8 cellular contexts compared by ENCODE assay signal in genomic region chr2:176269319-176270099, GRCh38. TPM values are rescaled to one million over a fixed set of nuclear protein-coding genes. Genes with fewer than 3 reads are reported as not detected.
DNase-seq lines count a peak whose midpoint lies in the region; FAIRE-seq and TF ChIP-seq lines count a peak whose summit lies in the region.

MTX2 (plus strand) TSS chr2:176269442; CDS start chr2:176269630, 188 bp downstream.

- H3K27ac ChIP-seq in substantia nigra (ENCODE audit: low read depth, low read length, poor library complexity, severe bottlenecking): peak within 1 kb of the TSS; percentile 82

- no peaks in the 10 kb centered on the region for H3K36me3 ChIP-seq in Loucy (ENCODE audit: insufficient read depth, low read length)
- no peaks in the 10 kb centered on the region for H3K36me3 ChIP-seq in neuron (ENCODE audit: insufficient read depth, low read length)

- H3K79me2 ChIP-seq in Loucy (ENCODE audit: insufficient read depth, low read length): peaks cover 44% of the 10 kb centered on the region

- in situ Hi-C loops in G401 (cut with HindIII; ENCODE audit: low sequenced_read_pairs): no loop called here

- H3K4me3 ChIP-seq in Loucy (ENCODE audit: low read length, poor library complexity, severe bottlenecking) (peak within 1 kb of the TSS; percentile 98), foreskin fibroblast (ENCODE audit: low read depth in 1 of 2, low read length in 2 of 2) (peak within 1 kb of the TSS; percentile 96 to 99), neuron (ENCODE audit: low read length) (peak within 1 kb of the TSS; percentile 79)

- H3F3A ChIP-seq in Loucy (ENCODE audit: low read depth): peaks cover 10% of the 10 kb centered on the region

- peaks cover 25% of the 10 kb centered on the region for H4K20me1 ChIP-seq in Loucy (ENCODE audit: insufficient read depth, low read length, poor library complexity, severe bottlenecking)

- TF ChIP-seq CTCF in Loucy (conservative IDR thresholded peaks at IDR 0.05; ENCODE audit: low read length) (peak; percentile 26; the same call in 1 of the 2 replicates), foreskin fibroblast (IDR thresholded peaks at IDR 0.05; ENCODE audit: low read depth, low read length) (peak; percentile 8)

- peak; percentile 80 for TF ChIP-seq POLR2A in H54 (IDR thresholded peaks at IDR 0.05; ENCODE audit: low read depth, low read length)

- H3K4me2 ChIP-seq in Loucy (ENCODE audit: low read depth, low read length, poor library complexity, severe bottlenecking): peak within 1 kb of the TSS; percentile 97

- DNase-seq in G401 (ENCODE audit: low spot score) (peak; percentile 76), H54 (ENCODE audit: insufficient read length, low spot score) (peak; percentile 72), SIG-M5 (lab: John Stamatoyannopoulos, UW) (peak; percentile 13), activated gamma-delta T cell (lab: John Stamatoyannopoulos, UW) (peak; percentile 59), foreskin fibroblast (peak; percentile 59 to 87), substantia nigra (lab: John Stamatoyannopoulos, UW) (peak in 48 of 49 donors; percentile 13 to 98 (median 64))

- H3K27me3 ChIP-seq in Loucy (ENCODE audit: insufficient read depth, low read length, poor library complexity, severe bottlenecking): no peaks in the 10 kb centered on the region
- H3K27me3 ChIP-seq in neuron (ENCODE audit: insufficient read depth, low read length): peaks cover 12% of the 10 kb centered on the region

- FAIRE-seq in H54 (lab: Jason Lieb, UNC): peak; percentile 57

- peaks cover 55% of the 10 kb centered on the region for H3K4me1 ChIP-seq in Loucy (ENCODE audit: insufficient read depth, low read length, poor library complexity, severe bottlenecking)
- no peaks in the 10 kb centered on the region for H3K4me1 ChIP-seq in neuron (ENCODE audit: insufficient read depth, low read length)

- no peaks in the 10 kb centered on the region for H3K9me2 ChIP-seq in Loucy (replicated peaks; ENCODE audit: low read depth, low read length)

- H2AFZ ChIP-seq in Loucy (ENCODE audit: low read length) (peak within 1 kb of the TSS; percentile 90), neuron (ENCODE audit: low read depth, low read length) (peak within 1 kb of the TSS; percentile 86)

- no peaks in the 10 kb centered on the region for H3K9me3 ChIP-seq in Loucy (ENCODE audit: insufficient read depth, low read depth, low read length)
- no peaks in the 10 kb centered on the region for H3K9me3 ChIP-seq in neuron (ENCODE audit: low read length)

- H3K9ac ChIP-seq in Loucy (ENCODE audit: low read depth, low read length, poor library complexity, severe bottlenecking): peak within 1 kb of the TSS; percentile 95

RNA-seq across cellular contexts. Expression of gene MTX2, which starts in this region (rescaled TPM):
- total RNA-seq in G401 (2014; rRNA removed; shearing (Covaris generic)): 48.7 and 57.6 TPM in 2 replicates

Comparison
In these comparisons a context has a peak if more than half of its experiments do, and no peak if none do; other contexts are left out.
1. Peak in every context shown above with its lines: DNase-seq, H3K4me3 ChIP-seq and H3K27ac ChIP-seq.
2. DNase-seq: peak in every context shown above with its lines; median percentile 76 in G401; 73 in foreskin fibroblast; 72 in H54; 64 in substantia nigra; 59 in activated gamma-delta T cell; 13 in SIG-M5.